2 cellular contexts compared by ENCODE assay signal in genomic region chr11:8709777-8710176, GRCh38.
TF ChIP-seq lines count a peak whose summit lies in the region.

No MANE protein-coding gene starts in this region.

TF ChIP-seq in SK-N-SH, 30 proteins besides CTCF, POLR2A, EP300 and RAD21:
- TF ChIP-seq ZBTB33 (IDR thresholded peaks at IDR 0.05; ENCODE audit: borderline replicate concordance, low read depth) (no peak), POLR2AphosphoS5 (IDR thresholded peaks at IDR 0.05; ENCODE audit: low read depth, low read length) (no peak), FOXJ3 (CRISPR knock-in tag; IDR thresholded peaks at IDR 0.05) (no peak), RXRA (IDR thresholded peaks at IDR 0.05; ENCODE audit: borderline replicate concordance, low read depth) (no peak), MEF2A (IDR thresholded peaks at IDR 0.05; ENCODE audit: borderline replicate concordance, low read depth) (no peak), NRF1 (IDR thresholded peaks at IDR 0.05; ENCODE audit: low read depth, low read length) (no peak), IRF3 (IDR thresholded peaks at IDR 0.05; ENCODE audit: low read depth, low read length) (no peak), GABPA (IDR thresholded peaks at IDR 0.05; ENCODE audit: low read depth) (no peak), PBX3 (IDR thresholded peaks at IDR 0.05) (no peak), MXI1 (IDR thresholded peaks at IDR 0.05; ENCODE audit: low read depth, low read length) (no peak), EZH2phosphoT487 (IDR thresholded peaks at IDR 0.05; ENCODE audit: borderline replicate concordance, low read depth) (no peak), TCF12 (IDR thresholded peaks at IDR 0.05) (no peak)

TF ChIP-seq in SK-N-SH treated with all-trans-retinoic acid at 6 μM for 48 hours, 23 proteins besides CTCF, POLR2A, EP300 and RAD21 (continued from another document):
- TF ChIP-seq TSHZ2 (CRISPR knock-in tag; IDR thresholded peaks at IDR 0.05) (no peak), ZC3H10 (CRISPR knock-in tag; IDR thresholded peaks at IDR 0.05) (no peak), ARNTL (CRISPR knock-in tag; IDR thresholded peaks at IDR 0.05; ENCODE audit: borderline replicate concordance, low read depth) (no peak), CSDC2 (CRISPR knock-in tag; IDR thresholded peaks at IDR 0.05) (no peak), ESRRG (CRISPR knock-in tag; IDR thresholded peaks at IDR 0.05) (no peak)
